11 cellular contexts compared by ENCODE assay signal in the genomic region with DNA sequence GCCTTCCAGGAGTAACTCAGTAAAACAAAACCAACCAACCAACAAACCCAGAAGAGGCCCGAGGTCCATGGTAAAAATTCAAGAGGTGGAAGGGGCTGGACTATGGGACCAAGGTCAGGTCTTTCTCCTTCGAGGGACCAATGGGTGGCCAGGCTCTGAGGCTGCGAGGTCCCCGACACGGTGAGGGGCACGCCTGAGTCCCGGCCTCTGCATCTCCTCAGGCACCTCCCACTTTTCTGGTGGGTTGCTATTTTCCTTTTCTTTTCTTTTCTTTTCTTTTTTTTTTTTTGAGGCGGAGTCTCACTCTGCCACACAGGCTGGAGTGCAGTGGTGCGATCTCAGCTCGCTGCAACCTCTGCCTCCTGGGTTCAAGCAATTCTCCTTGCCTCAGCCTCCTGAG. TPM values are rescaled to one million over a fixed set of nuclear protein-coding genes. Genes with fewer than 3 reads are reported as not detected.
DNase-seq lines count a peak whose midpoint lies in the region; ATAC-seq and TF ChIP-seq lines count a peak whose summit lies in the region.
"Had no signal": no experiment of that assay in that cellular context is flagged by ENCODE, and none has a peak within 500 bp of the region (broad histone marks: within the 10 kb centered on the region; RNA-seq: fewer than 3 reads in every experiment).

No MANE protein-coding gene starts in this region.

- H3K36me3 Mint-ChIP-seq in activated naive CD8-positive, alpha-beta T cell treated with anti-CD3 and anti-CD28 coated beads for 36 hours, result no peaks in the 10 kb centered on the region

- H3K4me3 ChIP-seq in prostate gland, result no peak overlapping the region
- H3K4me3 ChIP-seq: SK-N-MC, thyroid gland had no signal

- intact Hi-C loops in prostate gland (cut with DNase I), result loop anchor here (10.0 kb wide), 1 partner anchor 65 kb away; no protein-coding TSS in a partner anchor
- intact Hi-C loops in sciatic nerve (cut with DNase I), result no loop called here

- no peaks in the 10 kb centered on the region for H3K9me3 Mint-ChIP-seq in activated naive CD8-positive, alpha-beta T cell treated with anti-CD3 and anti-CD28 coated beads for 36 hours

- H3K27ac ChIP-seq in C4-2B, result peak overlapping the region; percentile 89; the same call in 1 of the 2 replicates
- peak overlapping the region; percentile 91 for H3K27ac ChIP-seq in KOPT-K1 (ENCODE audit: low read depth, low read length, poor library complexity, severe bottlenecking)
- H3K27ac ChIP-seq in prostate gland, result peak overlapping the region; percentile 99
- H3K27ac ChIP-seq: SK-N-MC had no signal

- H3K4me1 Mint-ChIP-seq in activated naive CD8-positive, alpha-beta T cell treated with anti-CD3 and anti-CD28 coated beads for 36 hours, result peaks cover 77% of the 10 kb centered on the region

- no peak for ATAC-seq in sciatic nerve
- no peak for ATAC-seq in HG03354 (IDR thresholded peaks at IDR 0.05; ENCODE audit: poor library complexity, severe bottlenecking, unreplicated experiment)

- 87% methylated on average over 10 of the region's 10 CpGs for WGBS in prostate gland

- peaks cover 15% of the 10 kb centered on the region for H3K4me1 ChIP-seq in prostate gland (replicated peaks)

- H3K27me3 ChIP-seq in prostate gland (replicated peaks; ENCODE audit: insufficient read depth), result no peaks in the 10 kb centered on the region
- H3K27me3 ChIP-seq: thyroid gland had no signal

- DNase-seq in activated naive CD8-positive, alpha-beta T cell treated with anti-CD3 and anti-CD28 coated beads for 36 hours, result peak; percentile 54
- DNase-seq in prostate gland (ENCODE audit: low spot score) (no peak), sciatic nerve (ENCODE audit: low spot score) (no peak), dedifferentiated amniotic fluid mesenchymal stem cell (ENCODE audit: extremely low spot score) (no peak), DMS53 (lab: John Stamatoyannopoulos, UW) (no peak)
- DNase-seq: NCI-H1417, thyroid gland had no signal

- H3K9me3 ChIP-seq in KOPT-K1 (ENCODE audit: insufficient read depth, low read length, poor library complexity, severe bottlenecking) (no peaks in the 10 kb centered on the region), prostate gland (no peaks in the 10 kb centered on the region)
- H3K9me3 ChIP-seq: thyroid gland had no signal

- TF ChIP-seq POLR2A in prostate gland (IDR thresholded peaks at IDR 0.05), result no peak

- no peaks in the 10 kb centered on the region for H3K27me3 Mint-ChIP-seq in activated naive CD8-positive, alpha-beta T cell treated with anti-CD3 and anti-CD28 coated beads for 36 hours

- TF ChIP-seq CTCF in C4-2B (conservative IDR thresholded peaks at IDR 0.05) (no peak), prostate gland (IDR thresholded peaks at IDR 0.05) (no peak)

- peak overlapping the region; percentile 100 for H3K27ac Mint-ChIP-seq in activated naive CD8-positive, alpha-beta T cell treated with anti-CD3 and anti-CD28 coated beads for 36 hours

- peak overlapping the region; percentile 95 for H3K4me3 Mint-ChIP-seq in activated naive CD8-positive, alpha-beta T cell treated with anti-CD3 and anti-CD28 coated beads for 36 hours

- H3K36me3 ChIP-seq in KOPT-K1 (ENCODE audit: insufficient read depth, low read length) (no peaks in the 10 kb centered on the region), prostate gland (no peaks in the 10 kb centered on the region)
- H3K36me3 ChIP-seq: thyroid gland had no signal

RNA-seq across cellular contexts. Expression of a gene that starts 18.0 kb away (rescaled TPM):
- 100 to 1,000 TPM; 291 to 293 TPM for total RNA-seq in activated naive CD8-positive, alpha-beta T cell treated with anti-CD3 and anti-CD28 coated beads for 36 hours
- total RNA-seq in prostate gland, result 1 to 10 TPM in 1 of 2 donors, not detected in 1; 2.8 TPM
- 2.5 TPM for total RNA-seq in sciatic nerve

RNA-seq across cellular contexts. Expression of a gene that starts 26.0 kb away (rescaled TPM):
- total RNA-seq in activated naive CD8-positive, alpha-beta T cell treated with anti-CD3 and anti-CD28 coated beads for 36 hours, result 100 to 1,000 TPM; 110 to 115 TPM
- 100 to 1,000 TPM in 1 of 2 donors, 10 to 100 TPM in 1; 80.3 to 155 TPM for total RNA-seq in prostate gland
- 152 TPM for total RNA-seq in sciatic nerve

RNA-seq across cellular contexts. Expression of a gene that starts 34.1 kb away (rescaled TPM):
- under 1 TPM; 0.72 to 0.74 TPM for total RNA-seq in activated naive CD8-positive, alpha-beta T cell treated with anti-CD3 and anti-CD28 coated beads for 36 hours
- 10 to 100 TPM in 1 of 2 donors, 1 to 10 TPM in 1; 9.0 to 12.5 TPM for total RNA-seq in prostate gland
- total RNA-seq in sciatic nerve, result 22.2 TPM

RNA-seq across cellular contexts. Expression of a gene that starts 59.6 kb away (rescaled TPM):
- under 1 TPM; 0.10 to 0.23 TPM for total RNA-seq in activated naive CD8-positive, alpha-beta T cell treated with anti-CD3 and anti-CD28 coated beads for 36 hours
- total RNA-seq in prostate gland (10 to 100 TPM in 1 of 2 donors, not detected in 1; 10.6 TPM), sciatic nerve (not detected)

Comparison
In these comparisons a context has a peak if more than half of its experiments do, and no peak if none do; other contexts are left out.
1. RNA of a gene that starts 18.0 kb away (total RNA-seq): 291 to 293 TPM in activated naive CD8-positive, alpha-beta T cell treated with anti-CD3 and anti-CD28 coated beads for 36 hours; 2.8 TPM in prostate gland and 2.5 TPM in sciatic nerve (single experiment); every median in the first group is over 10 times any median in the second.
2. RNA of a gene that starts 34.1 kb away (total RNA-seq): 22.2 TPM in sciatic nerve (single experiment) and 9.0 to 12.5 TPM in prostate gland; 0.72 to 0.74 TPM in activated naive CD8-positive, alpha-beta T cell treated with anti-CD3 and anti-CD28 coated beads for 36 hours; every median in the first group is over 4 times any median in the second.
3. Peak in every context shown above with its lines, with median percentiles within 50 percentile points of each other: H3K27ac ChIP-seq.